24 cellular contexts compared by ENCODE assay signal in the genomic region with DNA sequence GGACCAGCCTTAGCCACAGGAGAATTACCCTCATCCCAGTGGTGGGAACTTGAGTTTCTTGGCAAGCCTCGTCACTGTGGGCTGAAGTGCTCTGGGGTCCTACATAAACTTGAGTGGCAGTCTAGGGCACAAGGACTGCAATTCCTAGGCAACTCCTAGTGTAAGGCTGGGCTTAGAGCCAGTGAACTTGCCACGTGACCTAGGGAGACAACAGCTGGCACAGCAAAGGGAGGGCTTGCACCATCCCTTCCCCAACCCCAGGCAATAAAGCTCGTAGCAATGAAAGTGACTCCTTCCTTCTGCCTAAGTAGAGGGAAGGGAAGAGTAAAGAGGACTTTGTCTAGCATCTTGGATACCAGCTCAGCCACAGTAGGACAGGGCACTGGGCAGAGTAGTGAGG.
DNase-seq lines count a peak whose midpoint lies in the region; ATAC-seq, FAIRE-seq and TF ChIP-seq lines count a peak whose summit lies in the region.
"Had no signal": no experiment of that assay in that cellular context is flagged by ENCODE, and none has a peak within 500 bp of the region (broad histone marks: within the 10 kb centered on the region; RNA-seq: fewer than 3 reads in every experiment).

No MANE protein-coding gene starts in this region.

- ATAC-seq in left colon, result peak; percentile 61
- no peak for ATAC-seq in HG02642 (IDR thresholded peaks at IDR 0.05; ENCODE audit: poor library complexity, unreplicated experiment)
- no peak for ATAC-seq in HG03108 (IDR thresholded peaks at IDR 0.05; ENCODE audit: unreplicated experiment)
- ATAC-seq: GM23338, Right ventricle myocardium inferior had no signal

- no peak for TF ChIP-seq POLR2A in GM12892 (IDR thresholded peaks at IDR 0.05; ENCODE audit: low read depth, low read length)

- DNase-seq in DMS 273 (lab: John Stamatoyannopoulos, UW; ENCODE audit: unreplicated experiment) (peak; percentile 66), H4 (ENCODE audit: low spot score) (peak; percentile 10), NCI-H69 (lab: John Stamatoyannopoulos, UW) (peak; percentile 3), left colon (peak in 1 of 2 donors; percentile 10), hippocampal formation (lab: John Stamatoyannopoulos, UW) (no peak), GM12892 (ENCODE audit: insufficient read length) (no peak)
- DNase-seq: activated CD4-positive, alpha-beta T cell treated with anti-CD3 and anti-CD28 coated beads, Interleukin-2, amount 50 U/mL, for 4 hours; activated naive CD8-positive, alpha-beta T cell treated with anti-CD3 and anti-CD28 coated beads for 36 hours; CD4-positive, alpha-beta T cell; central memory CD4-positive, alpha-beta T cell; GF-D8; mammary epithelial cell; naive B cell; NCI-H2081 treated with DMSO at 0.1 percent for 48 hours; NCI-H774; occipital lobe; OCI-M1; stimulated activated CD4-positive, alpha-beta T cell treated with anti-CD3 and anti-CD28 coated beads, Interleukin-2, amount 100 ng/mL, for 24 hours had no signal

- intact Hi-C loops in left colon (cut with DNase I, micrococcal nuclease), result no loop called here

- no peak for FAIRE-seq in GM12892 (lab: Jason Lieb, UNC)
- FAIRE-seq: astrocyte, GM18507 had no signal

Comparison
In these comparisons a context has a peak if more than half of its experiments do, and no peak if none do; other contexts are left out.
1. DNase-seq: peak in DMS 273 (single experiment), H4 (single experiment) and NCI-H69 (single experiment); none in hippocampal formation (0 of 2) and GM12892 (single experiment).